Comparison of ENCODE assay signal across 9 cellular contexts in the genomic region with DNA sequence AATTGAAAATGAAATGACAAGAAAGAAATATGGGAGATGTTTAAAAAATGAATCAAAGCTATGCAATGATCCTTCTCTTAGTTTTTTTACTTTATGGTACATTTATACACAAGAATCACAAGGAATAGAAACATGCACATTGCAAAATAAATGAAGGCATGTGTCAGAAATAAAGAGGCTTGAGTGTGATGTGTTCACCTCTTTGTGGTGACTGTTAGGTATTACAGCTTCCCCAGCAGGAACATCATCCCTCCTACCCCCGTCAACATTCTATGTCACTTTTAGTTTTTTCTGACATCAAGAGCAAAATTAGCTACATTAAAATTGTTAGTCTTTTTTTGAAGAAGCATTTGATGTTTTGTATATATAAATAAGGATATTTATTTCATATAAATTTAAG.
DNase-seq lines count a peak whose midpoint lies in the region; ATAC-seq, FAIRE-seq and TF ChIP-seq lines count a peak whose summit lies in the region.
"Had no signal": no experiment of that assay in that cellular context is flagged by ENCODE, and none has a peak within 500 bp of the region (broad histone marks: within the 10 kb centered on the region; RNA-seq: fewer than 3 reads in every experiment).

No MANE protein-coding gene starts in this region.

- H3K4me3 ChIP-seq in brain microvascular endothelial cell (ENCODE audit: low read depth, low read length) = no peak overlapping the region
- no peak overlapping the region for H3K4me3 ChIP-seq in mesendoderm (ENCODE audit: low read length)
- H3K4me3 ChIP-seq: SJCRH30 had no signal

- WGBS in mesendoderm (ENCODE audit: extremely low coverage, insufficient coverage, low lambda C conversion rate) = no CpG with 5 or more reads among the region's 1 CpG

- H2BK120ac ChIP-seq in mesendoderm (ENCODE audit: low read depth, low read length) = no peak overlapping the region

- no peak overlapping the region for H3K9ac ChIP-seq in mesendoderm (ENCODE audit: low read length)

- no peak overlapping the region for H3K27ac ChIP-seq in brain microvascular endothelial cell
- no peak overlapping the region for H3K27ac ChIP-seq in mesendoderm (ENCODE audit: low read depth, low read length)
- H3K27ac ChIP-seq: SJCRH30 had no signal

- no peak overlapping the region for H4K8ac ChIP-seq in mesendoderm (ENCODE audit: low read depth, low read length)

- H4K5ac ChIP-seq in mesendoderm (ENCODE audit: low read length) = no peak overlapping the region

- H2BK5ac ChIP-seq in mesendoderm (ENCODE audit: low read length) = no peak overlapping the region

- no peaks in the 10 kb centered on the region for H3K27me3 Mint-ChIP-seq in activated CD8-positive, alpha-beta memory T cell treated with anti-CD3 and anti-CD28 coated beads, Interleukin-2, amount 10 ng/mL, durations not matched to agents 7 days and 5 days

- no peaks in the 10 kb centered on the region for H3K79me2 ChIP-seq in mesendoderm (ENCODE audit: control insufficient read depth, insufficient read depth, low read length)

- in situ Hi-C loops in brain microvascular endothelial cell (cut with HindIII; ENCODE audit: low pct_ligation_motif_present, low sequenced_read_pairs) = no loop called here

- DNase-seq in HPDE6-E6E7 (ENCODE audit: extremely low spot score) (peak; percentile 19), brain microvascular endothelial cell (peak; percentile 14), mesendoderm (peak; percentile 38), GM12892 (ENCODE audit: insufficient read length) (no peak), OCI-M2 (lab: John Stamatoyannopoulos, UW; ENCODE audit: unreplicated experiment) (no peak)
- no peak for DNase-seq in activated CD8-positive, alpha-beta memory T cell treated with anti-CD3 and anti-CD28 coated beads, Interleukin-2, amount 10 ng/mL, durations not matched to agents 7 days and 5 days

- H3K23ac ChIP-seq in mesendoderm (ENCODE audit: low read length) = no peak overlapping the region

- no peak overlapping the region for H3K27ac Mint-ChIP-seq in activated CD8-positive, alpha-beta memory T cell treated with anti-CD3 and anti-CD28 coated beads, Interleukin-2, amount 10 ng/mL, durations not matched to agents 7 days and 5 days

- H3K56ac ChIP-seq in mesendoderm (ENCODE audit: low read length) = no peak overlapping the region

- no peak for FAIRE-seq in GM12892 (lab: Jason Lieb, UNC)

- TF ChIP-seq POLR2A in GM12892 (IDR thresholded peaks at IDR 0.05; ENCODE audit: low read depth, low read length) = no peak

- H3K36me3 Mint-ChIP-seq in activated CD8-positive, alpha-beta memory T cell treated with anti-CD3 and anti-CD28 coated beads, Interleukin-2, amount 10 ng/mL, durations not matched to agents 7 days and 5 days = no peaks in the 10 kb centered on the region

- H3K4me1 ChIP-seq in mesendoderm (ENCODE audit: control insufficient read depth, low read depth, low read length) = no peaks in the 10 kb centered on the region
- H3K4me1 ChIP-seq: SJCRH30 had no signal

- CTCF ChIA-PET in activated CD8-positive, alpha-beta memory T cell treated with anti-CD3 and anti-CD28 coated beads, Interleukin-2, amount 10 ng/mL, durations not matched to agents 7 days and 5 days (lab: Charles Lee) = no interaction called here

- no peak for ATAC-seq in GM18498 (IDR thresholded peaks at IDR 0.05; ENCODE audit: unreplicated experiment)
- no peak for ATAC-seq in activated CD8-positive, alpha-beta memory T cell treated with anti-CD3 and anti-CD28 coated beads, Interleukin-2, amount 10 ng/mL, durations not matched to agents 7 days and 5 days

- H3K4me1 Mint-ChIP-seq in activated CD8-positive, alpha-beta memory T cell treated with anti-CD3 and anti-CD28 coated beads, Interleukin-2, amount 10 ng/mL, durations not matched to agents 7 days and 5 days = peaks cover 6% of the 10 kb centered on the region

- no peaks in the 10 kb centered on the region for H3K9me3 Mint-ChIP-seq in activated CD8-positive, alpha-beta memory T cell treated with anti-CD3 and anti-CD28 coated beads, Interleukin-2, amount 10 ng/mL, durations not matched to agents 7 days and 5 days (ENCODE audit: low read depth)

- H3K27me3 ChIP-seq in brain microvascular endothelial cell (replicated peaks) (no peaks in the 10 kb centered on the region), mesendoderm (ENCODE audit: insufficient read depth, low read length, poor library complexity) (no peaks in the 10 kb centered on the region)
- H3K27me3 ChIP-seq: SJCRH30 had no signal

- no peaks in the 10 kb centered on the region for H3K36me3 ChIP-seq in brain microvascular endothelial cell (replicated peaks)
- no peaks in the 10 kb centered on the region for H3K36me3 ChIP-seq in mesendoderm (ENCODE audit: control insufficient read depth, insufficient read depth, low read length)
- H3K36me3 ChIP-seq: SJCRH30 had no signal

- H3K18ac ChIP-seq in mesendoderm (ENCODE audit: low read length) = no peak overlapping the region

- TF ChIP-seq CTCF in GM12873 (IDR thresholded peaks at IDR 0.05; ENCODE audit: insufficient read depth, low read depth, low read length, missing control alignments) (peak; percentile 49), brain microvascular endothelial cell (IDR thresholded peaks at IDR 0.05; ENCODE audit: low read depth, low read length, missing control alignments) (peak; percentile 75)

- H3K4me2 ChIP-seq in mesendoderm (ENCODE audit: low read length) = no peak overlapping the region

- no peak overlapping the region for H2AK5ac ChIP-seq in mesendoderm (ENCODE audit: low read length)

- H3K79me1 ChIP-seq in mesendoderm (ENCODE audit: low read length) = no peaks in the 10 kb centered on the region

- no peak overlapping the region for H2BK15ac ChIP-seq in mesendoderm (replicated peaks; ENCODE audit: low read depth)

- H3K4me3 Mint-ChIP-seq in activated CD8-positive, alpha-beta memory T cell treated with anti-CD3 and anti-CD28 coated beads, Interleukin-2, amount 10 ng/mL, durations not matched to agents 7 days and 5 days = no peak overlapping the region

- H3K4ac ChIP-seq in mesendoderm (ENCODE audit: low read depth, low read length) = no peak overlapping the region

Comparison
In these comparisons a context has a peak if more than half of its experiments do, and no peak if none do; other contexts are left out.
1. DNase-seq: peak in HPDE6-E6E7 (single experiment), brain microvascular endothelial cell (single experiment) and mesendoderm (single experiment); none in GM12892 (single experiment), activated CD8-positive, alpha-beta memory T cell treated with anti-CD3 and anti-CD28 coated beads, Interleukin-2, amount 10 ng/mL, durations not matched to agents 7 days and 5 days (single experiment) and OCI-M2 (single experiment).